In genomic region chr7:82268632-82269031, GRCh38 we compare ENCODE assay signal across 16 cellular contexts.
A peak's percentile ranks its signal among the peaks of the same experiment; 100 is the strongest.
DNase-seq lines count a peak whose midpoint lies in the region; ATAC-seq and TF ChIP-seq lines count a peak whose summit lies in the region.
"Had no signal": no experiment of that assay in that cellular context is flagged by ENCODE, and none has a peak within 500 bp of the region (broad histone marks: within the 10 kb centered on the region; RNA-seq: fewer than 3 reads in every experiment).

No MANE protein-coding gene starts in this region.

- CTCF ChIA-PET in A673 (lab: Charles Lee) (no interaction called here), SK-N-SH (lab: Yijun Ruan, JAX) (interaction anchor here (0.6 to 1.3 kb wide), 4 partner anchors 25 to 82 kb away, joined by 3 to 5 read pairs (median 3); no protein-coding TSS in a partner anchor), OCI-LY7 (lab: Charles Lee; ENCODE audit: unreplicated experiment) (no interaction called here)

- no peaks in the 10 kb centered on the region for H3F3A ChIP-seq in SK-N-SH (replicated peaks; ENCODE audit: insufficient read depth)

- no peak overlapping the region for H3K4me3 Mint-ChIP-seq in nephron progenitor cell
- H3K4me3 Mint-ChIP-seq: CD4-positive, CD25-positive, alpha-beta regulatory T cell; H9 had no signal

- H3K4me1 ChIP-seq in A673 (ENCODE audit: insufficient read depth, low read length, poor library complexity, severe bottlenecking) (peaks cover 36% of the 10 kb centered on the region), SK-N-SH (ENCODE audit: control insufficient read depth in 1 of 2, insufficient read depth in 2 of 2, low read depth in 1 of 2, low read length in 1 of 2) (peaks cover 18 to 39% of the 10 kb centered on the region in 2 experiments; a peak in 2 of 4 replicates), OCI-LY7 (ENCODE audit: insufficient read depth, low read length, poor library complexity, severe bottlenecking) (no peaks in the 10 kb centered on the region)

- H4K20me1 ChIP-seq in SK-N-SH (ENCODE audit: insufficient read depth) (no peaks in the 10 kb centered on the region), OCI-LY7 (ENCODE audit: insufficient read depth, low read length) (no peaks in the 10 kb centered on the region)
- H4K20me1 ChIP-seq: BLaER1 treated with 17β-estradiol and CSF1 and Interleukin-3, amounts not matched to agents 10 nM and 100 nM had no signal

- TF ChIP-seq EP300 in SK-N-SH (IDR thresholded peaks at IDR 0.05; ENCODE audit: borderline replicate concordance in 1 of 2, low read depth in 1 of 2, low read length in 1 of 2): peak in 1 of 2 experiments; percentile 75; a peak in 1 of 4 replicates

- POLR2A ChIA-PET in A673 (lab: Charles Lee; ENCODE audit: low non-redundant PET): no interaction called here
- POLR2A ChIA-PET in SK-N-SH (lab: Yijun Ruan, JAX): no interaction called here
- POLR2A ChIA-PET in OCI-LY7 (lab: Charles Lee): no interaction called here

- H3K9me2 ChIP-seq in SK-N-SH (no peaks in the 10 kb centered on the region), OCI-LY7 (ENCODE audit: insufficient read depth, low read length) (no peaks in the 10 kb centered on the region)

- H3K27me3 ChIP-seq in A673 (replicated peaks; ENCODE audit: insufficient read depth, low read depth, low read length, poor library complexity) (no peaks in the 10 kb centered on the region), SK-N-SH (ENCODE audit: insufficient read depth) (no peaks in the 10 kb centered on the region)
- H3K27me3 ChIP-seq: BLaER1 treated with 17β-estradiol and CSF1 and Interleukin-3, amounts not matched to agents 10 nM and 100 nM had no signal

- H3K4me3 ChIP-seq in A673 (ENCODE audit: low read depth, low read length, poor library complexity, severe bottlenecking) (no peak overlapping the region), SK-N-SH (ENCODE audit: low read depth in 2 of 2, low read length in 1 of 2) (no peak overlapping the region), OCI-LY7 (ENCODE audit: low read depth, low read length, poor library complexity, severe bottlenecking) (no peak overlapping the region)
- H3K4me3 ChIP-seq: BLaER1 treated with 17β-estradiol and CSF1 and Interleukin-3, amounts not matched to agents 10 nM and 100 nM had no signal

- H3K27ac ChIP-seq in A673 (ENCODE audit: low read depth, low read length, poor library complexity, severe bottlenecking): peak overlapping the region; percentile 38
- H3K27ac ChIP-seq in SK-N-SH (ENCODE audit: low read depth in 2 of 2, low read length in 1 of 2): peak overlapping the region in 1 of 2 experiments; percentile 97; a peak in 2 of 4 replicates
- H3K27ac ChIP-seq in OCI-LY7 (ENCODE audit: low read depth, low read length, poor library complexity, severe bottlenecking): no peak overlapping the region
- H3K27ac ChIP-seq: 22Rv1; BLaER1 treated with 17β-estradiol and CSF1 and Interleukin-3, amounts not matched to agents 10 nM and 100 nM had no signal

- WGBS in SK-N-SH (ENCODE audit: low lambda C conversion rate): 35% methylated on average over 1 of the region's 1 CpG

- intact Hi-C loops in A673 (cut with micrococcal nuclease; ENCODE audit: unreplicated experiment): no loop called here
- intact Hi-C loops in OCI-LY7 (cut with micrococcal nuclease; ENCODE audit: unreplicated experiment): no loop called here
- intact Hi-C loops in left ventricle myocardium superior (cut with micrococcal nuclease): no loop called here

- ATAC-seq in GM18867 (IDR thresholded peaks at IDR 0.05; ENCODE audit: unreplicated experiment) (no peak), left ventricle myocardium superior (no peak)

- H3K79me2 ChIP-seq in SK-N-SH (ENCODE audit: insufficient read depth): no peaks in the 10 kb centered on the region
- no peaks in the 10 kb centered on the region for H3K79me2 ChIP-seq in OCI-LY7 (ENCODE audit: insufficient read depth, low read depth, low read length)

- H2AFZ ChIP-seq in SK-N-SH (ENCODE audit: low read depth) (no peak overlapping the region), OCI-LY7 (ENCODE audit: low read length) (no peak overlapping the region)

- no peaks in the 10 kb centered on the region for H3K36me3 Mint-ChIP-seq in nephron progenitor cell (ENCODE audit: low read depth)
- H3K36me3 Mint-ChIP-seq: CD4-positive, CD25-positive, alpha-beta regulatory T cell had no signal

- H3K27me3 Mint-ChIP-seq in nephron progenitor cell (ENCODE audit: low read depth, poor library complexity): no peaks in the 10 kb centered on the region
- H3K27me3 Mint-ChIP-seq: CD4-positive, CD25-positive, alpha-beta regulatory T cell had no signal

- H3K4me1 Mint-ChIP-seq in nephron progenitor cell: peaks cover under 1% of the 10 kb centered on the region
- H3K4me1 Mint-ChIP-seq: CD4-positive, CD25-positive, alpha-beta regulatory T cell had no signal

- no peaks in the 10 kb centered on the region for H3K9me3 ChIP-seq in A673 (ENCODE audit: low read depth, low read length, poor library complexity, severe bottlenecking)
- H3K9me3 ChIP-seq in SK-N-SH: no peaks in the 10 kb centered on the region
- no peaks in the 10 kb centered on the region for H3K9me3 ChIP-seq in OCI-LY7 (ENCODE audit: low read length)
- H3K9me3 ChIP-seq: BLaER1 treated with 17β-estradiol and CSF1 and Interleukin-3, amounts not matched to agents 10 nM and 100 nM had no signal

- TF ChIP-seq RAD21 in SK-N-SH (IDR thresholded peaks at IDR 0.05; ENCODE audit: low read length): no peak; the same call in 1 of the 2 replicates

- TF ChIP-seq CTCF in A673 (conservative IDR thresholded peaks at IDR 0.05; ENCODE audit: low read depth, low read length) (no peak), SK-N-SH (IDR thresholded peaks at IDR 0.05) (no peak), nephron progenitor cell (IDR thresholded peaks at IDR 0.05) (no peak), OCI-LY7 (conservative IDR thresholded peaks at IDR 0.05; ENCODE audit: low read length) (no peak)

- no peak overlapping the region for H3K4me2 ChIP-seq in SK-N-SH
- no peak overlapping the region for H3K4me2 ChIP-seq in OCI-LY7 (ENCODE audit: low read length)
- H3K4me2 ChIP-seq: BLaER1 treated with 17β-estradiol and CSF1 and Interleukin-3, amounts not matched to agents 10 nM and 100 nM had no signal

- H3K36me3 ChIP-seq in A673 (ENCODE audit: insufficient read depth, low read length, poor library complexity, severe bottlenecking) (no peaks in the 10 kb centered on the region), SK-N-SH (replicated peaks in 1 of 2; ENCODE audit: control insufficient read depth in 1 of 2, insufficient read depth in 2 of 2, low read length in 1 of 2) (no peaks in the 10 kb centered on the region), OCI-LY7 (ENCODE audit: insufficient read depth, low read length) (no peaks in the 10 kb centered on the region)
- H3K36me3 ChIP-seq: BLaER1 treated with 17β-estradiol and CSF1 and Interleukin-3, amounts not matched to agents 10 nM and 100 nM had no signal

- DNase-seq in A673 (ENCODE audit: low spot score) (no peak), SK-N-SH (no peak), fibroblast of peridontal ligament (ENCODE audit: extremely low read depth) (peak; percentile 29), nephron progenitor cell (no peak), OCI-LY7 (ENCODE audit: low spot score) (no peak), left ventricle myocardium superior (no peak)
- DNase-seq: AML-193; CD4-positive, CD25-positive, alpha-beta regulatory T cell; DMS53; GF-D8; GOT3; H9; IMR-90 had no signal

- H3K27ac Mint-ChIP-seq in nephron progenitor cell: peak overlapping the region; percentile 24
- H3K27ac Mint-ChIP-seq: CD4-positive, CD25-positive, alpha-beta regulatory T cell; H9 had no signal

- no peak overlapping the region for H3K9ac ChIP-seq in SK-N-SH
- H3K9ac ChIP-seq: BLaER1 treated with 17β-estradiol and CSF1 and Interleukin-3, amounts not matched to agents 10 nM and 100 nM had no signal

- BruUV-seq in A673 (replicated peaks; lab: Mats Ljungman, UMichigan): no TSS peak
- no TSS peak for BruUV-seq in OCI-LY7 (replicated peaks; lab: Mats Ljungman, UMichigan)

- no peaks in the 10 kb centered on the region for H3K9me3 Mint-ChIP-seq in nephron progenitor cell
- H3K9me3 Mint-ChIP-seq: H9 had no signal

TF ChIP-seq in SK-N-SH, 30 proteins besides CTCF, POLR2A, EP300 and RAD21:
- peak; percentile 29; the same call in 1 of the 2 replicates for TF ChIP-seq MXI1 (IDR thresholded peaks at IDR 0.05; ENCODE audit: low read depth, low read length)
- TF ChIP-seq JUND (IDR thresholded peaks at IDR 0.05): no peak
- TF ChIP-seq GATA2 (CRISPR knock-in tag; IDR thresholded peaks at IDR 0.05): peak; percentile 73
- no peak for TF ChIP-seq RFX5 (IDR thresholded peaks at IDR 0.05; ENCODE audit: low read length)
- TF ChIP-seq TAF1 (IDR thresholded peaks at IDR 0.05; ENCODE audit: borderline replicate concordance, low read depth, low read length): no peak
- no peak for TF ChIP-seq FOXM1 (IDR thresholded peaks at IDR 0.05; ENCODE audit: low read depth)
- TF ChIP-seq FOXJ3 (CRISPR knock-in tag; IDR thresholded peaks at IDR 0.05): peak; percentile 78; the same call in 1 of the 2 replicates
- TF ChIP-seq TCF12 (IDR thresholded peaks at IDR 0.05): peak; percentile 17; the same call in 1 of the 2 replicates
- TF ChIP-seq PBX3 (IDR thresholded peaks at IDR 0.05): no peak
